In the genomic region with DNA sequence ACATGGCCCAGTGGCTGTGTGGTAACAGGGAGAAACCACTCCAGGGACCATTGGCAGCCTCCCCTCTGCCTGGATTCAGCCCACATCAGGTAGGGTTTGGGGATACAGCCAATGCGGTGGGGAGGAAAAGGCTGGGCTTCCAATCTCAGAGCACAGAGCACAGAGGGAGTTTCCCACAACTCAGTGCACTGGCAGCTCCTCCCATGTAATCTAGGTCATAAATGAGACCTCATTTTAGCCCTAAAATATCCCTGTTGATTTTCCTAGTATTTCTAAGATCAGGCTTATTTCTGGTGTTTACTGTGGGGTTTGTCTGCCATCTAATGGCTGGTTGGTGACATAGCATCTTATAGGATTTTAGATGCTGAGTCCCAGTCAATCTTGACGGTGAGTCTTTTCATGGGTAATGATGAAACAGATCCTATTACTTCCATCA, we compare ENCODE assay signal across 8 cellular contexts.
DNase-seq lines count a peak whose midpoint lies in the region; ATAC-seq, FAIRE-seq and TF ChIP-seq lines count a peak whose summit lies in the region.
"Not testable (repeated sequence)": the region's sequence is repeated elsewhere in the genome, so short reads cannot be mapped to it uniquely, and the experiment has no call there.

No MANE protein-coding gene starts in this region.

- TF ChIP-seq POLR2A in H54 (IDR thresholded peaks at IDR 0.05; ENCODE audit: low read depth, low read length); IMR-90 (IDR thresholded peaks at IDR 0.05; ENCODE audit: low read depth, low read length); upper lobe of left lung (IDR thresholded peaks at IDR 0.05): not testable (repeated sequence)

- intact Hi-C loops in IMR-90 (cut with micrococcal nuclease) = loop anchor here (5.0 kb wide), 1 partner anchor 272 kb away; no protein-coding TSS in a partner anchor
- intact Hi-C loops in left ventricle myocardium inferior (cut with micrococcal nuclease) = not testable (repeated sequence)

- H3K23ac ChIP-seq in IMR-90 (ENCODE audit: low read depth, low read length) = not testable (repeated sequence)

- H2BK15ac ChIP-seq in IMR-90 (ENCODE audit: low read depth, low read length) = not testable (repeated sequence)

- H2AFZ ChIP-seq in IMR-90 (replicated peaks; ENCODE audit: low read length, poor library complexity) = not testable (repeated sequence)

- H3K9me1 ChIP-seq in IMR-90 (ENCODE audit: insufficient read depth, low read length) = not testable (repeated sequence)

- not testable (repeated sequence) for TF ChIP-seq EP300 in upper lobe of left lung (IDR thresholded peaks at IDR 0.05)

- not testable (repeated sequence) for H3K27ac ChIP-seq in IMR-90 (ENCODE audit: insufficient read depth, low read length); endodermal cell (ENCODE audit: low read depth, low read length); left ventricle myocardium inferior (replicated peaks); upper lobe of left lung

- in situ Hi-C loops in IMR-90 (cut with MboI; ENCODE audit: low sequenced_read_pairs) = not testable (repeated sequence)

- H4K20me1 ChIP-seq in IMR-90 (ENCODE audit: insufficient read depth, low read length) = not testable (repeated sequence)

- not testable (repeated sequence) for H3K4me2 ChIP-seq in IMR-90 (ENCODE audit: low read depth, low read length)

- peaks cover 15% of the 10 kb centered on the region for H3K9me3 Mint-ChIP-seq in endodermal cell
- not testable (repeated sequence) for H3K9me3 Mint-ChIP-seq in naive B cell

- H3K14ac ChIP-seq in IMR-90 (replicated peaks; ENCODE audit: low read depth, low read length) = not testable (repeated sequence)

- not testable (repeated sequence) for H3K4me1 Mint-ChIP-seq in endodermal cell
- H3K4me1 Mint-ChIP-seq in naive B cell = peaks cover 9 to 19% (median 15%) of the 10 kb centered on the region in 3 donors

- H2AK5ac ChIP-seq in IMR-90 (ENCODE audit: low read depth, low read length) = not testable (repeated sequence)

- H3K18ac ChIP-seq in IMR-90 (ENCODE audit: low read depth, low read length) = not testable (repeated sequence)

- H3K9me3 ChIP-seq in IMR-90 (ENCODE audit: control insufficient read depth, insufficient read depth, low read length); endodermal cell (ENCODE audit: control insufficient read depth, low read length); left ventricle myocardium inferior (replicated peaks); upper lobe of left lung: not testable (repeated sequence)

- not testable (repeated sequence) for H3K36me3 ChIP-seq in IMR-90 (ENCODE audit: control insufficient read depth, insufficient read depth, low read length); endodermal cell (ENCODE audit: control insufficient read depth, insufficient read depth, low read length); left ventricle myocardium inferior; upper lobe of left lung

- TF ChIP-seq CTCF in IMR-90 (conservative IDR thresholded peaks at IDR 0.05; ENCODE audit: low read depth, low read length) = not testable (repeated sequence)
- peak; percentile 47 for TF ChIP-seq CTCF in endodermal cell (conservative IDR thresholded peaks at IDR 0.05)
- peak; percentile 42 for TF ChIP-seq CTCF in left ventricle myocardium inferior (IDR thresholded peaks at IDR 0.05; ENCODE audit: borderline replicate concordance)
- TF ChIP-seq CTCF in upper lobe of left lung (IDR thresholded peaks at IDR 0.05) = peak in 1 of 6 experiments; percentile 21

- H3K4me3 Mint-ChIP-seq in endodermal cell, naive B cell: not testable (repeated sequence)

- H3K27me3 ChIP-seq in IMR-90 (ENCODE audit: control insufficient read depth, insufficient read depth, low read length); endodermal cell (ENCODE audit: control insufficient read depth, insufficient read depth, low read length, poor library complexity, severe bottlenecking); left ventricle myocardium inferior (ENCODE audit: low read depth); upper lobe of left lung: not testable (repeated sequence)

- not testable (repeated sequence) for H3K27me3 Mint-ChIP-seq in endodermal cell (ENCODE audit: insufficient read depth); naive B cell

- H2BK120ac ChIP-seq in IMR-90 (ENCODE audit: low read depth, low read length) = not testable (repeated sequence)

- H3K56ac ChIP-seq in IMR-90 (ENCODE audit: extremely low read depth, insufficient read depth, low read length) = not testable (repeated sequence)

- H4K91ac ChIP-seq in IMR-90 (ENCODE audit: insufficient read depth, low read depth, low read length) = not testable (repeated sequence)

- ATAC-seq in IMR-90 (ENCODE audit: low read depth) = peak; percentile 91
- peak; percentile 49 to 54 for ATAC-seq in naive B cell (ENCODE audit: low read depth in 2 of 2)
- peak; percentile 44 to 82 for ATAC-seq in upper lobe of left lung (ENCODE audit: low FRiP score in 2 of 2)

- CTCF ChIA-PET in IMR-90 (lab: Yijun Ruan, JAX) = not testable (repeated sequence)

- dilution Hi-C loops in IMR-90 (cut with HindIII; ENCODE audit: low sequenced_read_pairs, unreplicated experiment) = not testable (repeated sequence)

- not testable (repeated sequence) for H3K79me1 ChIP-seq in IMR-90 (ENCODE audit: low read depth in 1 of 2, low read length in 2 of 2)

- H4K5ac ChIP-seq in IMR-90 (ENCODE audit: low read depth, low read length) = not testable (repeated sequence)

- not testable (repeated sequence) for H3K4ac ChIP-seq in IMR-90 (ENCODE audit: low read depth, low read length)

- not testable (repeated sequence) for H2BK20ac ChIP-seq in IMR-90 (ENCODE audit: low read depth, low read length)

- H3K36me3 Mint-ChIP-seq in endodermal cell (ENCODE audit: low read depth); naive B cell: not testable (repeated sequence)

- H3K4me3 ChIP-seq in IMR-90 (ENCODE audit: insufficient read depth, low read depth, low read length); endodermal cell (ENCODE audit: low read length); left ventricle myocardium inferior; upper lobe of left lung: not testable (repeated sequence)

- H4K8ac ChIP-seq in IMR-90 (ENCODE audit: low read depth in 2 of 2, low read length in 2 of 2) = not testable (repeated sequence)

- BruUV-seq in IMR-90 (replicated peaks; lab: Mats Ljungman, UMichigan) = not testable (repeated sequence)

- not testable (repeated sequence) for H2BK5ac ChIP-seq in IMR-90 (ENCODE audit: low read depth, low read length, poor library complexity, severe bottlenecking)

- not testable (repeated sequence) for DNase-seq in H54 (ENCODE audit: insufficient read length, low spot score); IMR-90; endodermal cell; left ventricle myocardium inferior; naive B cell; upper lobe of left lung

- WGBS in IMR-90 (ENCODE audit: extremely low coverage in 2 of 2, insufficient read length in 1 of 2), 2 experiments = no CpG with 5 or more reads among the region's 2 CpGs
- WGBS in endodermal cell (ENCODE audit: insufficient coverage in 1 of 2, insufficient read length in 1 of 2), 2 experiments = 40% methylated on average over 1 of the region's 2 CpGs; no CpG with 5 or more reads in 1 of the 2 experiments
- WGBS in upper lobe of left lung, 2 donors = no CpG with 5 or more reads among the region's 2 CpGs

- H3K4me1 ChIP-seq in IMR-90 (ENCODE audit: control insufficient read depth, insufficient read depth, low read length); endodermal cell (ENCODE audit: control insufficient read depth, insufficient read depth, low read length); left ventricle myocardium inferior; upper lobe of left lung: not testable (repeated sequence)

- peak; percentile 71 for FAIRE-seq in G401.6 (lab: Jason Lieb, UNC)
- peak; percentile 90 for FAIRE-seq in H54 (lab: Jason Lieb, UNC)
- peak; percentile 91 for FAIRE-seq in TTC549 (lab: Jason Lieb, UNC)

- POLR2A ChIA-PET in IMR-90 (lab: Charles Lee; ENCODE audit: unreplicated experiment) = not testable (repeated sequence)

- not testable (repeated sequence) for H3K27ac Mint-ChIP-seq in endodermal cell
- peak overlapping the region in 1 of 6 donors; percentile 54 for H3K27ac Mint-ChIP-seq in naive B cell

- H2AK9ac ChIP-seq in IMR-90 (replicated peaks; ENCODE audit: low read depth, low read length, poor library complexity) = not testable (repeated sequence)

- H3K9ac ChIP-seq in IMR-90 (ENCODE audit: low read depth, low read length); endodermal cell (ENCODE audit: extremely low read depth, low read length, poor library complexity, severe bottlenecking): not testable (repeated sequence)

- TF ChIP-seq RAD21 in IMR-90 (IDR thresholded peaks at IDR 0.05; ENCODE audit: low read length) = not testable (repeated sequence)
